25 cellular contexts compared by ENCODE assay signal in genomic region chr2:238291550-238292281, GRCh38.
"Had no signal": no experiment of that assay in that cellular context is flagged by ENCODE, and none has a peak within 500 bp of the region (broad histone marks: within the 10 kb centered on the region; RNA-seq: fewer than 3 reads in every experiment).

No MANE protein-coding gene starts in this region.

- H3K27ac Mint-ChIP-seq: activated CD8-positive, alpha-beta T cell treated with anti-CD3 and anti-CD28 coated beads, Interleukin-2, amount 10 ng/mL, durations not matched to agents 7 days and 5 days; activated naive CD4-positive, alpha-beta T cell treated with anti-CD3 and anti-CD28 coated beads, Interleukin-2, amount 50 U/mL, for 24 hours; activated T-helper 1 cell treated with anti-CD3 and anti-CD28 coated beads, Interleukin-12 subunit alpha, Interleukin-12 subunit beta, Interleukin-2, Interleukin-4 antibody, amounts not matched to agents 30 ng/mL and 10 ng/mL and 1 ng/mL, durations not matched to agents 14 hours and 24 hours and 36 hours; stimulated activated effector memory CD8-positive, alpha-beta T cell treated with anti-CD3 and anti-CD28 coated beads, Interleukin-12 subunit alpha, Interleukin-12 subunit beta, amount 100 ng/mL, for 72 hours; stimulated activated naive CD8-positive, alpha-beta T cell treated with anti-CD3 and anti-CD28 coated beads, Interleukin-15, amount 100 ng/mL, for 72 hours; T-helper 2 cell treated with Interferon-gamma antibody and Interleukin-4, amounts not matched to agents 5 μg/mL and 100 μg/mL, for 36 hours had no signal

- ATAC-seq: activated CD8-positive, alpha-beta T cell treated with anti-CD3 and anti-CD28 coated beads, Interleukin-2, amount 10 ng/mL, durations not matched to agents 7 days and 5 days; heart right ventricle; left ventricle myocardium superior; natural killer cell treated with Interleukin-12 subunit alpha and Interleukin-12 subunit beta and Interleukin-15 and Interleukin-18, amount 100 ng/mL, for 72 hours; pancreas; right cardiac atrium; SK-N-SH treated with all-trans-retinoic acid at 6 μM for 48 hours; stimulated activated effector memory CD8-positive, alpha-beta T cell treated with anti-CD3 and anti-CD28 coated beads, Interleukin-12 subunit alpha, Interleukin-12 subunit beta, amount 100 ng/mL, for 72 hours; stimulated activated naive CD8-positive, alpha-beta T cell treated with anti-CD3 and anti-CD28 coated beads, Interleukin-15, amount 100 ng/mL, for 72 hours had no signal

- DNase-seq: activated CD4-positive, alpha-beta T cell treated with anti-CD3 and anti-CD28 coated beads, Interleukin-2, amount 50 U/mL, for 1 hour; activated CD4-positive, CD25-positive, alpha-beta regulatory T cell treated with anti-CD3 and anti-CD28 coated beads, Interleukin-2, amount 50 U/mL, for 72 hours; activated CD8-positive, alpha-beta T cell treated with anti-CD3 and anti-CD28 coated beads, Interleukin-2, amount 10 ng/mL, durations not matched to agents 7 days and 5 days; activated gamma-delta T cell; central memory CD4-positive, alpha-beta T cell; heart right ventricle; left ventricle myocardium superior; midbrain; stimulated activated CD4-positive, alpha-beta T cell treated with anti-CD3 and anti-CD28 coated beads, Interleukin-2, amount 100 ng/mL, for 24 hours; stimulated activated naive CD8-positive, alpha-beta T cell treated with anti-CD3 and anti-CD28 coated beads, Interleukin-15, amount 100 ng/mL, for 72 hours; upper lobe of left lung; WERI-Rb-1 had no signal

- H3K27me3 Mint-ChIP-seq: activated naive CD4-positive, alpha-beta T cell treated with anti-CD3 and anti-CD28 coated beads, Interleukin-2, amount 50 U/mL, for 24 hours; natural killer cell treated with Interleukin-12 subunit alpha and Interleukin-12 subunit beta and Interleukin-15 and Interleukin-18, amount 100 ng/mL, for 72 hours; stimulated activated naive CD8-positive, alpha-beta T cell treated with anti-CD3 and anti-CD28 coated beads, Interleukin-15, amount 100 ng/mL, for 72 hours had no signal

- H3K27me3 ChIP-seq: colonic mucosa, dorsolateral prefrontal cortex, pancreas, testis, upper lobe of left lung had no signal

- H3K4me3 ChIP-seq: colonic mucosa, dorsolateral prefrontal cortex, heart right ventricle, pancreas, skin epidermis, testis, upper lobe of left lung had no signal

- H3K36me3 Mint-ChIP-seq: activated naive CD4-positive, alpha-beta T cell treated with anti-CD3 and anti-CD28 coated beads, Interleukin-2, amount 50 U/mL, for 24 hours; natural killer cell treated with Interleukin-12 subunit alpha and Interleukin-12 subunit beta and Interleukin-15 and Interleukin-18, amount 100 ng/mL, for 72 hours had no signal

- H3K4me3 Mint-ChIP-seq: activated CD8-positive, alpha-beta T cell treated with anti-CD3 and anti-CD28 coated beads, Interleukin-2, amount 10 ng/mL, durations not matched to agents 7 days and 5 days; activated naive CD4-positive, alpha-beta T cell treated with anti-CD3 and anti-CD28 coated beads, Interleukin-2, amount 50 U/mL, for 24 hours; activated T-helper 1 cell treated with anti-CD3 and anti-CD28 coated beads, Interleukin-12 subunit alpha, Interleukin-12 subunit beta, Interleukin-2, Interleukin-4 antibody, amounts not matched to agents 30 ng/mL and 10 ng/mL and 1 ng/mL, durations not matched to agents 14 hours and 24 hours and 36 hours; natural killer cell treated with Interleukin-12 subunit alpha and Interleukin-12 subunit beta and Interleukin-15 and Interleukin-18, amount 100 ng/mL, for 72 hours; stimulated activated effector memory CD8-positive, alpha-beta T cell treated with anti-CD3 and anti-CD28 coated beads, Interleukin-12 subunit alpha, Interleukin-12 subunit beta, amount 100 ng/mL, for 72 hours; stimulated activated naive CD8-positive, alpha-beta T cell treated with anti-CD3 and anti-CD28 coated beads, Interleukin-15, amount 100 ng/mL, for 72 hours; T-helper 2 cell treated with Interferon-gamma antibody and Interleukin-4, amounts not matched to agents 5 μg/mL and 100 μg/mL, for 36 hours had no signal

- H3K9me3 Mint-ChIP-seq: activated naive CD4-positive, alpha-beta T cell treated with anti-CD3 and anti-CD28 coated beads, Interleukin-2, amount 50 U/mL, for 24 hours; activated T-helper 1 cell treated with anti-CD3 and anti-CD28 coated beads, Interleukin-12 subunit alpha, Interleukin-12 subunit beta, Interleukin-2, Interleukin-4 antibody, amounts not matched to agents 30 ng/mL and 10 ng/mL and 1 ng/mL, durations not matched to agents 14 hours and 24 hours and 36 hours; natural killer cell treated with Interleukin-12 subunit alpha and Interleukin-12 subunit beta and Interleukin-15 and Interleukin-18, amount 100 ng/mL, for 72 hours; stimulated activated effector memory CD8-positive, alpha-beta T cell treated with anti-CD3 and anti-CD28 coated beads, Interleukin-12 subunit alpha, Interleukin-12 subunit beta, amount 100 ng/mL, for 72 hours; stimulated activated naive CD8-positive, alpha-beta T cell treated with anti-CD3 and anti-CD28 coated beads, Interleukin-15, amount 100 ng/mL, for 72 hours; T-helper 2 cell treated with Interferon-gamma antibody and Interleukin-4, amounts not matched to agents 5 μg/mL and 100 μg/mL, for 36 hours had no signal

- H3K9me3 ChIP-seq: colonic mucosa, heart right ventricle, neutrophil, pancreas, testis, upper lobe of left lung had no signal

- H3K36me3 ChIP-seq: colonic mucosa, heart right ventricle, neutrophil, pancreas, upper lobe of left lung, WERI-Rb-1 had no signal

- H3K27ac ChIP-seq: neutrophil, pancreas, WERI-Rb-1 had no signal
